In the genomic region with DNA sequence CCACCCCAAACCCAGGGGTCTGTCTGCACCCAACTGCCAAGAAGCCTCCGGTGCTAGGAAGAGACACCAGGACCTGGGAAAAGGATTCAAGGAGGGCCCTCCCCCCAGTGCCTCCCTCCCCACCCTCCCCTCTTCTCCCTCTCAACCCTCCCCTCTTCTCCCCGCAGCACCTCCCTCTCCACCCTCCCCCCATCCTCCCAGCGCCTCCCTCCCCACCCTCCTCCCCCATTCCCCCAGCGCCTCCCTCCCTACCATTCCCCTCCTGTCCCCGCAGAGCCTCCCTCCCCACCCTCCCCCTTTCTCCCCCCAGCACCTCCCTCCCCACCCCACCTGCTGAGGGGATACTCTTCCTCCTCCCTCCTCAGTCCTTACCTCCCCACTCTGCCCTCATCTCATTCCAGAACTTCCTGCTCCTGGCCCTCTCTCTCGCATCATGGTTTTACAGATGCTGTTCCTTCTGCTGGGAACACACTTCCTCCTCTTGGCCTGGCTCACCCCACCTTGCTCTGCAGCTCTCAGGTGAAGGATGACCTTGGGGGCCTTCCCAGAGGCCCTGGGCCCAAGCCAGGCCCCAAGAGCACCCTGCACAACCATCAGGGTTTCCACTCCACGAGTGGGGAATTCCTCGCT, we compare ENCODE assay signal across 18 cellular contexts. TPM values are rescaled to one million over a fixed set of nuclear protein-coding genes. Genes with fewer than 3 reads are reported as not detected.
A peak's percentile ranks its signal among the peaks of the same experiment; 100 is the strongest.
DNase-seq lines count a peak whose midpoint lies in the region; ATAC-seq and TF ChIP-seq lines count a peak whose summit lies in the region.
"Had no signal": no experiment of that assay in that cellular context is flagged by ENCODE, and none has a peak within 500 bp of the region (broad histone marks: within the 10 kb centered on the region; RNA-seq: fewer than 3 reads in every experiment).

No MANE protein-coding gene starts in this region.

- H3K4me1 Mint-ChIP-seq in stimulated activated naive B cell treated with anti-CD40 and anti-IgM and Interleukin-4, amounts not matched to agents 10 μg/mL and 1 μg/mL and 100 μg/mL, for 72 hours = peaks cover 18 to 28% of the 10 kb centered on the region in 2 donors

- peaks cover 0 to 14% (median 0%) of the 10 kb centered on the region in 3 donors for H3K36me3 ChIP-seq in esophagus squamous epithelium

- TF ChIP-seq POLR2A in esophagus squamous epithelium (IDR thresholded peaks at IDR 0.05) = no peak

- POLR2A ChIA-PET in HEK293T (lab: Yijun Ruan, JAX) = interaction anchor here (1.2 to 1.4 kb wide), 2 partner anchors 16 to 78 kb away, joined by 3 to 5 read pairs; a partner anchor contains a TSS

- no peak overlapping the region for H3K4me3 ChIP-seq in esophagus squamous epithelium
- H3K4me3 ChIP-seq: thoracic aorta had no signal

- no peaks in the 10 kb centered on the region for H3K27me3 Mint-ChIP-seq in stimulated activated naive B cell treated with anti-CD40 and anti-IgM and Interleukin-4, amounts not matched to agents 10 μg/mL and 1 μg/mL and 100 μg/mL, for 72 hours
- H3K27me3 Mint-ChIP-seq: activated CD4-positive, alpha-beta T cell treated with anti-CD3 and anti-CD28 coated beads, Interleukin-2, amount 10 ng/mL, durations not matched to agents 7 days and 5 days; activated naive CD8-positive, alpha-beta T cell treated with anti-CD3 and anti-CD28 coated beads, Interleukin-2, amount 50 U/mL, for 24 hours; CD4-positive, alpha-beta T cell had no signal

- peaks cover 4 to 8% of the 10 kb centered on the region in 2 donors for H3K36me3 Mint-ChIP-seq in stimulated activated naive B cell treated with anti-CD40 and anti-IgM and Interleukin-4, amounts not matched to agents 10 μg/mL and 1 μg/mL and 100 μg/mL, for 72 hours

- no peaks in the 10 kb centered on the region for H3K9me3 ChIP-seq in esophagus squamous epithelium
- H3K9me3 ChIP-seq: psoas muscle, thoracic aorta had no signal

- H3K27ac ChIP-seq in esophagus squamous epithelium = peak overlapping the region; percentile 40 to 86 (median 78)
- H3K27ac ChIP-seq: thoracic aorta had no signal

- no peak overlapping the region for H3K4me3 Mint-ChIP-seq in stimulated activated naive B cell treated with anti-CD40 and anti-IgM and Interleukin-4, amounts not matched to agents 10 μg/mL and 1 μg/mL and 100 μg/mL, for 72 hours
- H3K4me3 Mint-ChIP-seq: activated CD4-positive, alpha-beta T cell treated with anti-CD3 and anti-CD28 coated beads, Interleukin-2, amount 10 ng/mL, durations not matched to agents 7 days and 5 days; activated naive CD8-positive, alpha-beta T cell treated with anti-CD3 and anti-CD28 coated beads, Interleukin-2, amount 50 U/mL, for 24 hours; activated T-cell treated with anti-CD3 and anti-CD28 coated beads, Interleukin-2, amount 50 U/mL, for 72 hours; CD4-positive, alpha-beta T cell had no signal

- no peaks in the 10 kb centered on the region for H3K9me3 Mint-ChIP-seq in stimulated activated naive B cell treated with anti-CD40 and anti-IgM and Interleukin-4, amounts not matched to agents 10 μg/mL and 1 μg/mL and 100 μg/mL, for 72 hours
- H3K9me3 Mint-ChIP-seq: activated CD4-positive, alpha-beta T cell treated with anti-CD3 and anti-CD28 coated beads, Interleukin-2, amount 10 ng/mL, durations not matched to agents 7 days and 5 days; activated naive CD8-positive, alpha-beta T cell treated with anti-CD3 and anti-CD28 coated beads, Interleukin-2, amount 50 U/mL, for 24 hours; activated T-cell treated with anti-CD3 and anti-CD28 coated beads, Interleukin-2, amount 50 U/mL, for 72 hours; CD4-positive, alpha-beta T cell had no signal

- CTCF ChIA-PET in HEK293T (lab: Yijun Ruan, JAX) = no interaction called here

- H3K4me1 ChIP-seq in esophagus squamous epithelium = peaks cover 42 to 98% (median 70%) of the 10 kb centered on the region in 3 donors

- TF ChIP-seq CTCF in esophagus squamous epithelium (IDR thresholded peaks at IDR 0.05) = no peak

- H3K27ac Mint-ChIP-seq in stimulated activated naive B cell treated with anti-CD40 and anti-IgM and Interleukin-4, amounts not matched to agents 10 μg/mL and 1 μg/mL and 100 μg/mL, for 72 hours = peak overlapping the region; percentile 43
- H3K27ac Mint-ChIP-seq: activated CD4-positive, alpha-beta T cell treated with anti-CD3 and anti-CD28 coated beads, Interleukin-2, amount 10 ng/mL, durations not matched to agents 7 days and 5 days; activated naive CD8-positive, alpha-beta T cell treated with anti-CD3 and anti-CD28 coated beads, Interleukin-2, amount 50 U/mL, for 24 hours; activated T-cell treated with anti-CD3 and anti-CD28 coated beads, Interleukin-2, amount 50 U/mL, for 72 hours; CD4-positive, alpha-beta T cell had no signal

- intact Hi-C loops in esophagus squamous epithelium (cut with DNase I) = no loop called here

- H3K27me3 ChIP-seq in esophagus squamous epithelium = no peaks in the 10 kb centered on the region

- DNase-seq in NCI-H1417 (lab: John Stamatoyannopoulos, UW) (peak; percentile 66 to 77 (median 68)), NCI-H1417 treated with DMSO at 0.1 percent for 48 hours (lab: John Stamatoyannopoulos, UW) (no peak), NCI-H2029 treated with DMSO at 0.1 percent for 48 hours (lab: John Stamatoyannopoulos, UW) (peak; percentile 79), esophagus squamous epithelium (lab: John Stamatoyannopoulos, UW) (no peak), HEK293T (ENCODE audit: extremely low spot score) (no peak)
- DNase-seq in stimulated activated naive B cell treated with anti-CD40 and anti-IgM and Interleukin-4, amounts not matched to agents 10 μg/mL and 1 μg/mL and 100 μg/mL, for 72 hours = no peak
- DNase-seq: 8988T; activated CD4-positive, alpha-beta T cell treated with anti-CD3 and anti-CD28 coated beads, Interleukin-2, amount 10 ng/mL, durations not matched to agents 7 days and 5 days; activated naive CD8-positive, alpha-beta T cell treated with anti-CD3 and anti-CD28 coated beads, Interleukin-2, amount 50 U/mL, for 24 hours; activated T-cell treated with anti-CD3 and anti-CD28 coated beads, Interleukin-2, amount 50 U/mL, for 72 hours; CD4-positive, alpha-beta T cell; central memory CD4-positive, alpha-beta T cell; psoas muscle; SIG-M5; T-helper 9 cell had no signal

- no peak for ATAC-seq in stimulated activated naive B cell treated with anti-CD40 and anti-IgM and Interleukin-4, amounts not matched to agents 10 μg/mL and 1 μg/mL and 100 μg/mL, for 72 hours (replicated peaks)
- ATAC-seq in GM21381 (IDR thresholded peaks at IDR 0.05; ENCODE audit: unreplicated experiment) = no peak
- ATAC-seq in HG03571 (IDR thresholded peaks at IDR 0.05; ENCODE audit: unreplicated experiment) = no peak
- ATAC-seq: activated naive CD8-positive, alpha-beta T cell treated with anti-CD3 and anti-CD28 coated beads, Interleukin-2, amount 50 U/mL, for 24 hours; activated T-cell treated with anti-CD3 and anti-CD28 coated beads, Interleukin-2, amount 50 U/mL, for 72 hours; psoas muscle had no signal

- WGBS in esophagus squamous epithelium, 2 donors = 38 to 60% methylated on average over 2 of the region's 8 CpGs

TF ChIP-seq in HEK293T, 16 proteins besides CTCF, POLR2A, EP300 and RAD21:
- TF ChIP-seq TARDBP (IDR thresholded peaks at IDR 0.05) = no peak
- TF ChIP-seq ARNT (IDR thresholded peaks at IDR 0.05) = no peak
- TF ChIP-seq ELF4 (IDR thresholded peaks at IDR 0.05) = no peak
- no peak for TF ChIP-seq ZNF384 (IDR thresholded peaks at IDR 0.05)
- TF ChIP-seq SUZ12 (IDR thresholded peaks at IDR 0.05) = no peak
- no peak for TF ChIP-seq LEF1 (IDR thresholded peaks at IDR 0.05; ENCODE audit: borderline replicate concordance)
- no peak for TF ChIP-seq L3MBTL2 (conservative IDR thresholded peaks at IDR 0.05)
- no peak for TF ChIP-seq FOXK2 (IDR thresholded peaks at IDR 0.05)
- TF ChIP-seq NFRKB (IDR thresholded peaks at IDR 0.05) = no peak
- TF ChIP-seq, protein P1, sequence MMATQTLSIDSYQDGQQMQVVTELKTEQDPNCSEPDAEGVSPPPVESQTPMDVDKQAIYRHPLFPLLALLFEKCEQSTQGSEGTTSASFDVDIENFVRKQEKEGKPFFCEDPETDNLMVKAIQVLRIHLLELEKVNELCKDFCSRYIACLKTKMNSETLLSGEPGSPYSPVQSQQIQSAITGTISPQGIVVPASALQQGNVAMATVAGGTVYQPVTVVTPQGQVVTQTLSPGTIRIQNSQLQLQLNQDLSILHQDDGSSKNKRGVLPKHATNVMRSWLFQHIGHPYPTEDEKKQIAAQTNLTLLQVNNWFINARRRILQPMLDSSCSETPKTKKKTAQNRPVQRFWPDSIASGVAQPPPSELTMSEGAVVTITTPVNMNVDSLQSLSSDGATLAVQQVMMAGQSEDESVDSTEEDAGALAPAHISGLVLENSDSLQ (IDR thresholded peaks at IDR 0.05) = no peak
- no peak for TF ChIP-seq FOXA1 (IDR thresholded peaks at IDR 0.05)
- no peak for TF ChIP-seq CTBP1 (IDR thresholded peaks at IDR 0.05; ENCODE audit: borderline replicate concordance)
- no peak for TF ChIP-seq HDGF (IDR thresholded peaks at IDR 0.05; ENCODE audit: borderline replicate concordance)
- no peak for TF ChIP-seq FOXM1 (IDR thresholded peaks at IDR 0.05; ENCODE audit: borderline replicate concordance)
- TF ChIP-seq SP1 (IDR thresholded peaks at IDR 0.05) = no peak
- no peak for TF ChIP-seq BHLHE40 (IDR thresholded peaks at IDR 0.05; ENCODE audit: borderline replicate concordance)

RNA-seq across cellular contexts. Expression of a gene that starts 4.9 kb away (rescaled TPM):
- total RNA-seq in esophagus squamous epithelium = 10 to 100 TPM in 2 of 4 donors, 1 to 10 TPM in 2; 7.8 to 26.0 (median 10.0) TPM

RNA-seq across cellular contexts. Expression of a gene that starts 5.0 kb away (rescaled TPM):
- total RNA-seq in esophagus squamous epithelium = 10 to 100 TPM; 22.8 to 79.7 (median 41.2) TPM

RNA-seq across cellular contexts. Expression of a gene that starts 16.1 kb away (rescaled TPM):
- 10 to 100 TPM; 11.6 to 31.7 (median 16.5) TPM for total RNA-seq in esophagus squamous epithelium

RNA-seq across cellular contexts. Expression of a gene that starts 23.2 kb away (rescaled TPM):
- under 1 TPM in 1 of 4 donors, not detected in 3; 0.48 TPM for total RNA-seq in esophagus squamous epithelium
- total RNA-seq: thoracic aorta had no signal

RNA-seq across cellular contexts. Expression of a gene that starts 33.2 kb away (rescaled TPM):
- 10 to 100 TPM; 31.3 to 56.1 (median 40.9) TPM for total RNA-seq in esophagus squamous epithelium

Comparison
In these comparisons a context has a peak if more than half of its experiments do, and no peak if none do; other contexts are left out.
1. DNase-seq: peak in NCI-H1417 (3 of 3) and NCI-H2029 treated with DMSO at 0.1 percent for 48 hours (single experiment); none in NCI-H1417 treated with DMSO at 0.1 percent for 48 hours (single experiment), esophagus squamous epithelium (single experiment), stimulated activated naive B cell treated with anti-CD40 and anti-IgM and Interleukin-4, amounts not matched to agents 10 μg/mL and 1 μg/mL and 100 μg/mL, for 72 hours (single experiment) and HEK293T (single experiment).